In the genomic region with DNA sequence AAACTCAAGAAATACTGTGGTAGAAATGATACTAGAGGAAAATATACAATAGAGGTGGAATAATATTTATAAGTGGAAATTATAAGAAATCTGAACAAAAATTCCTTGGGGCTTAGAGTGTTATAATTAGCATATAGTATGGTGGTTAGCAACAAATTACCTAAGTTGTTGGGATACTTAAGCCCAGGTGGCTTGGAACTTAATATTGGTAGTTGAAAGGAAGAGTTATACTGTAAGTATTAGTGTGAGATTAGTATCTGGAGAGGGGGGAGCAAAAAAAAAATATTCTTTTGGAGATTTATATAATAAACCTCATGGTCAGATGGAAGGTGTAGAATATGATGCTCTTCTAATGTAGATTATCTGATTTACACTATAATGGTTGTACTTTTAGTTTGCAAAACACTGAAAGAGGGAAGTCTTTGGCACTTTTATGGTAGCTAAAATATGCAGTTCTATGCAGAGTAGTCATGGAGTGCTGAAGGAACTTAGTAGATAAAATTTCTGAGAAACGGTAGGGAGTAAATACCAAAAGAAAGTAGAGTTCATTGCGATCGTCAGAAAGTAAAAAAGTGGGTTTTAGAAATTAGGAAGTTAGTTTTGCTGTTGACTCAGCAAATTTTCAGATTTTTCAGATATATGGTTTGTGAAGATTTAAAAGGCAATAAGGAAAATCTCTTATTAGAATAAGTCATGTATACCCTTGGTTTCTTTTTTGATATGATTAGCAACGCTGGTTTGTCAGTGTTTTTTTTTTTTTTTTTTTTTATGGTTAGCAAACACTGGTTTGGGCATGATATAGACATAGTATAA, we compare ENCODE assay signal across 25 cellular contexts. TPM values are rescaled to one million over a fixed set of nuclear protein-coding genes. Genes with fewer than 3 reads are reported as not detected.
DNase-seq lines count a peak whose midpoint lies in the region; ATAC-seq lines count a peak whose summit lies in the region.
"Had no signal": no experiment of that assay in that cellular context is flagged by ENCODE, and none has a peak within 500 bp of the region (broad histone marks: within the 10 kb centered on the region; RNA-seq: fewer than 3 reads in every experiment).

No MANE protein-coding gene starts in this region.

- H3K4me1 Mint-ChIP-seq in activated T-cell treated with anti-CD3 and anti-CD28 coated beads, Interleukin-2, amount 50 U/mL, for 24 hours (ENCODE audit: low read depth), result peaks cover 14% of the 10 kb centered on the region
- H3K4me1 Mint-ChIP-seq in IgD-negative memory B cell (peaks cover 0 to 5% (median 0%) of the 10 kb centered on the region in 3 donors), naive B cell (peaks cover 0 to 13% (median 7%) of the 10 kb centered on the region in 3 donors)
- peaks cover 5% of the 10 kb centered on the region for H3K4me1 Mint-ChIP-seq in central memory CD8-positive, alpha-beta T cell
- H3K4me1 Mint-ChIP-seq: nephron had no signal

- no peaks in the 10 kb centered on the region for H3K27me3 Mint-ChIP-seq in activated T-cell treated with anti-CD3 and anti-CD28 coated beads, Interleukin-2, amount 50 U/mL, for 24 hours
- H3K27me3 Mint-ChIP-seq in IgD-negative memory B cell, result no peaks in the 10 kb centered on the region
- H3K27me3 Mint-ChIP-seq in central memory CD8-positive, alpha-beta T cell, result no peaks in the 10 kb centered on the region
- no peaks in the 10 kb centered on the region for H3K27me3 Mint-ChIP-seq in naive B cell
- H3K27me3 Mint-ChIP-seq: activated CD4-positive, alpha-beta T cell treated with anti-CD3 and anti-CD28 coated beads, Interleukin-2, amount 10 ng/mL, durations not matched to agents 24 days and 14 days; activated naive CD8-positive, alpha-beta T cell treated with anti-CD3 and anti-CD28 coated beads, Interleukin-2, amount 50 U/mL, for 24 hours had no signal

- H3K27ac Mint-ChIP-seq in activated T-cell treated with anti-CD3 and anti-CD28 coated beads, Interleukin-2, amount 50 U/mL, for 24 hours, result peak overlapping the region; percentile 50
- H3K27ac Mint-ChIP-seq in IgD-negative memory B cell (peak overlapping the region in 2 of 3 donors; percentile 6 to 24), naive B cell (peak overlapping the region in 4 of 6 donors; percentile 16 to 87 (median 48))
- H3K27ac Mint-ChIP-seq in central memory CD8-positive, alpha-beta T cell (ENCODE audit: low read depth), result peak overlapping the region; percentile 4
- H3K27ac Mint-ChIP-seq: activated CD4-positive, alpha-beta T cell treated with anti-CD3 and anti-CD28 coated beads, Interleukin-2, amount 10 ng/mL, durations not matched to agents 24 days and 14 days; activated naive CD8-positive, alpha-beta T cell treated with anti-CD3 and anti-CD28 coated beads, Interleukin-2, amount 50 U/mL, for 24 hours; nephron had no signal

- H3K36me3 Mint-ChIP-seq in activated T-cell treated with anti-CD3 and anti-CD28 coated beads, Interleukin-2, amount 50 U/mL, for 24 hours (ENCODE audit: low read depth), result peaks cover 67% of the 10 kb centered on the region
- no peaks in the 10 kb centered on the region for H3K36me3 Mint-ChIP-seq in IgD-negative memory B cell
- H3K36me3 Mint-ChIP-seq in central memory CD8-positive, alpha-beta T cell (ENCODE audit: insufficient read depth), result peaks cover 16% of the 10 kb centered on the region
- peaks cover 4 to 10% of the 10 kb centered on the region in 2 donors for H3K36me3 Mint-ChIP-seq in naive B cell

- DNase-seq in activated T-cell treated with anti-CD3 and anti-CD28 coated beads, Interleukin-2, amount 50 U/mL, for 24 hours, result no peak
- DNase-seq in activated T-cell treated with anti-CD3 and anti-CD28 coated beads for 4 hours, result no peak
- DNase-seq in central memory CD8-positive, alpha-beta T cell (ENCODE audit: low spot score in 2 of 2), result no peak
- no peak for DNase-seq in naive B cell
- no peak for DNase-seq in NK-92 treated with Interleukin-12 subunit alpha and Interleukin-12 subunit beta, amount 100 ng/mL, for 24 hours (lab: John Stamatoyannopoulos, UW)
- DNase-seq: activated CD4-positive, alpha-beta T cell treated with anti-CD3 and anti-CD28 coated beads, Interleukin-2, amount 10 ng/mL, durations not matched to agents 24 days and 14 days; activated CD8-positive, alpha-beta memory T cell treated with anti-CD3 and anti-CD28 coated beads, Interleukin-2, amount 50 U/mL, for 48 hours; activated effector memory CD4-positive, alpha-beta T cell treated with anti-CD3 and anti-CD28 coated beads, Interleukin-2, amount 50 U/mL, for 16 hours; activated naive CD8-positive, alpha-beta T cell treated with anti-CD3 and anti-CD28 coated beads, Interleukin-2, amount 50 U/mL, for 24 hours; AML-193; caudate nucleus; DMS153; esophagus squamous epithelium; foreskin melanocyte; left lung; MV-4-11; NCI-H146; NCI-H446; NCI-H774; ovary; transverse colon had no signal

- no peaks in the 10 kb centered on the region for H3K9me3 Mint-ChIP-seq in activated T-cell treated with anti-CD3 and anti-CD28 coated beads, Interleukin-2, amount 50 U/mL, for 24 hours
- H3K9me3 Mint-ChIP-seq in IgD-negative memory B cell, result no peaks in the 10 kb centered on the region
- no peaks in the 10 kb centered on the region for H3K9me3 Mint-ChIP-seq in central memory CD8-positive, alpha-beta T cell
- no peaks in the 10 kb centered on the region for H3K9me3 Mint-ChIP-seq in naive B cell
- H3K9me3 Mint-ChIP-seq: activated CD4-positive, alpha-beta T cell treated with anti-CD3 and anti-CD28 coated beads, Interleukin-2, amount 10 ng/mL, durations not matched to agents 24 days and 14 days; activated naive CD8-positive, alpha-beta T cell treated with anti-CD3 and anti-CD28 coated beads, Interleukin-2, amount 50 U/mL, for 24 hours; nephron had no signal

- ATAC-seq in central memory CD8-positive, alpha-beta T cell (replicated peaks; ENCODE audit: extremely low read depth, poor library complexity, severe bottlenecking), result no peak
- ATAC-seq in naive B cell (ENCODE audit: low read depth in 2 of 2) (no peak), HG03025 (IDR thresholded peaks at IDR 0.05; ENCODE audit: low FRiP score, unreplicated experiment) (no peak), HG03108 (IDR thresholded peaks at IDR 0.05; ENCODE audit: unreplicated experiment) (no peak)
- ATAC-seq: activated naive CD8-positive, alpha-beta T cell treated with anti-CD3 and anti-CD28 coated beads, Interleukin-2, amount 50 U/mL, for 24 hours; left lung had no signal

- H3K4me3 Mint-ChIP-seq in activated T-cell treated with anti-CD3 and anti-CD28 coated beads, Interleukin-2, amount 50 U/mL, for 24 hours, result no peak overlapping the region
- H3K4me3 Mint-ChIP-seq in IgD-negative memory B cell (no peak overlapping the region), naive B cell (no peak overlapping the region)
- H3K4me3 Mint-ChIP-seq in central memory CD8-positive, alpha-beta T cell, result no peak overlapping the region
- H3K4me3 Mint-ChIP-seq: activated CD4-positive, alpha-beta T cell treated with anti-CD3 and anti-CD28 coated beads, Interleukin-2, amount 10 ng/mL, durations not matched to agents 24 days and 14 days; activated naive CD8-positive, alpha-beta T cell treated with anti-CD3 and anti-CD28 coated beads, Interleukin-2, amount 50 U/mL, for 24 hours; nephron had no signal

RNA-seq across cellular contexts. Expression of a gene that starts 45.7 kb away (rescaled TPM):
- 60.7 TPM for polyA plus RNA-seq in IgD-negative memory B cell
- 100 to 1,000 TPM in 3 of 6 donors, 10 to 100 TPM in 3; 83.6 to 146 (median 97.7) TPM for polyA plus RNA-seq in naive B cell (ENCODE audit: low read depth in 6 of 6)

RNA-seq across cellular contexts. Expression of a gene that starts 55.5 kb away (rescaled TPM):
- polyA plus RNA-seq in IgD-negative memory B cell (31.9 TPM), naive B cell (ENCODE audit: low read depth in 6 of 6) (10 to 100 TPM; 18.1 to 25.9 (median 22.8) TPM)

RNA-seq across cellular contexts. Expression of a gene that starts 55.8 kb away (rescaled TPM):
- 15.2 TPM for polyA plus RNA-seq in IgD-negative memory B cell
- 10 to 100 TPM in 1 of 6 donors, 1 to 10 TPM in 5; 4.9 to 14.0 (median 6.3) TPM for polyA plus RNA-seq in naive B cell (ENCODE audit: low read depth in 6 of 6)
